ENCODE assay signal across 8 cellular contexts in genomic region chr4:77193511-77194236, GRCh38. TPM values are rescaled to one million over a fixed set of nuclear protein-coding genes. Genes with fewer than 3 reads are reported as not detected.
DNase-seq lines count a peak whose midpoint lies in the region; ATAC-seq and TF ChIP-seq lines count a peak whose summit lies in the region.

No MANE protein-coding gene starts in this region.

- H3K27me3 Mint-ChIP-seq in activated naive CD4-positive, alpha-beta T cell treated with anti-CD3 and anti-CD28 coated beads, Interleukin-2, amount 10 ng/mL, durations not matched to agents 7 days and 5 days: peaks cover 4% of the 10 kb centered on the region

- H3K4me3 Mint-ChIP-seq in activated naive CD4-positive, alpha-beta T cell treated with anti-CD3 and anti-CD28 coated beads, Interleukin-2, amount 10 ng/mL, durations not matched to agents 7 days and 5 days: peak overlapping the region; percentile 56

- TF ChIP-seq CTCF in stomach (IDR thresholded peaks at IDR 0.05) (no peak), WERI-Rb-1 (IDR thresholded peaks at IDR 0.05; ENCODE audit: low read depth, low read length) (no peak)

- peaks cover 22% of the 10 kb centered on the region for H3K4me1 Mint-ChIP-seq in activated naive CD4-positive, alpha-beta T cell treated with anti-CD3 and anti-CD28 coated beads, Interleukin-2, amount 10 ng/mL, durations not matched to agents 7 days and 5 days

- ATAC-seq in GM18508 (IDR thresholded peaks at IDR 0.05; ENCODE audit: insufficient read depth, unreplicated experiment) (peak; percentile 68), HG02884 (IDR thresholded peaks at IDR 0.05; ENCODE audit: unreplicated experiment) (peak; percentile 85)

- intact Hi-C loops in stomach (cut with DNase I; ENCODE audit: low total_unique reads): no loop called here

- H3K9me3 ChIP-seq in mononuclear cell (ENCODE audit: low read depth, low read length) (no peaks in the 10 kb centered on the region), stomach (no peaks in the 10 kb centered on the region), WERI-Rb-1 (ENCODE audit: severe bottlenecking) (no peaks in the 10 kb centered on the region)

- H3K4me1 ChIP-seq in mononuclear cell (ENCODE audit: insufficient read depth, low read length) (peaks cover 37% of the 10 kb centered on the region), stomach (no peaks in the 10 kb centered on the region)

- CTCF ChIA-PET in activated naive CD4-positive, alpha-beta T cell treated with anti-CD3 and anti-CD28 coated beads, Interleukin-2, amount 10 ng/mL, durations not matched to agents 7 days and 5 days (lab: Charles Lee): interaction anchor here (0.7 to 3.2 kb wide), 5 partner anchors 10 to 147 kb away, joined by 3 to 29 read pairs (median 3); no protein-coding TSS in a partner anchor

- H3K9me3 Mint-ChIP-seq in activated naive CD4-positive, alpha-beta T cell treated with anti-CD3 and anti-CD28 coated beads, Interleukin-2, amount 10 ng/mL, durations not matched to agents 7 days and 5 days: no peaks in the 10 kb centered on the region

- H3K27ac ChIP-seq in stomach (peak overlapping the region in 2 of 5 donors; percentile 41 to 44), WERI-Rb-1 (no peak overlapping the region)

- H3K36me3 Mint-ChIP-seq in activated naive CD4-positive, alpha-beta T cell treated with anti-CD3 and anti-CD28 coated beads, Interleukin-2, amount 10 ng/mL, durations not matched to agents 7 days and 5 days: no peaks in the 10 kb centered on the region

- WGBS in stomach, 5 donors: 73 to 78% (median 74%) methylated on average over 21 of the region's 21 CpGs

- peak overlapping the region; percentile 86 for H3K27ac Mint-ChIP-seq in activated naive CD4-positive, alpha-beta T cell treated with anti-CD3 and anti-CD28 coated beads, Interleukin-2, amount 10 ng/mL, durations not matched to agents 7 days and 5 days

- no peak for TF ChIP-seq POLR2A in stomach (IDR thresholded peaks at IDR 0.05)

- H3K27me3 ChIP-seq in mononuclear cell (ENCODE audit: insufficient read depth, low read length) (no peaks in the 10 kb centered on the region), stomach (peaks cover 0 to 3% (median 0%) of the 10 kb centered on the region in 3 donors), WERI-Rb-1 (ENCODE audit: insufficient read depth, low read depth, severe bottlenecking) (no peaks in the 10 kb centered on the region)

- TF ChIP-seq EP300 in stomach (IDR thresholded peaks at IDR 0.05): no peak

- H3K36me3 ChIP-seq in stomach (no peaks in the 10 kb centered on the region), WERI-Rb-1 (no peaks in the 10 kb centered on the region)

- DNase-seq in SKM-1 treated with dmso at 0.1 percent for 144 hours (lab: John Stamatoyannopoulos, UW; ENCODE audit: unreplicated experiment) (peak; percentile 84), stomach (peak; percentile 62), NCI-H2171 (lab: John Stamatoyannopoulos, UW) (no peak), WERI-Rb-1 (no peak)
- peak; percentile 84 for DNase-seq in activated naive CD4-positive, alpha-beta T cell treated with anti-CD3 and anti-CD28 coated beads, Interleukin-2, amount 10 ng/mL, durations not matched to agents 7 days and 5 days

- H3K4me3 ChIP-seq in mononuclear cell (ENCODE audit: low read length): peak overlapping the region; percentile 47
- peak overlapping the region in 3 of 4 donors; percentile 13 to 18 (median 14) for H3K4me3 ChIP-seq in stomach
- no peak overlapping the region for H3K4me3 ChIP-seq in WERI-Rb-1 (ENCODE audit: low read depth, low read length)

RNA-seq across cellular contexts. Expression of gene CCNG2, which starts 36.7 kb away (rescaled TPM):
- total RNA-seq in mononuclear cell (48.9 TPM), stomach (10 to 100 TPM in 4 of 5 donors, 1 to 10 TPM in 1; 1.2 to 62.8 (median 27.7) TPM)
- 10 to 100 TPM; 12.0 to 14.1 (median 12.7) TPM for polyA plus RNA-seq in stomach

Comparison
In these comparisons a context has a peak if more than half of its experiments do, and no peak if none do; other contexts are left out.
1. DNase-seq: peak in SKM-1 treated with dmso at 0.1 percent for 144 hours (single experiment), activated naive CD4-positive, alpha-beta T cell treated with anti-CD3 and anti-CD28 coated beads, Interleukin-2, amount 10 ng/mL, durations not matched to agents 7 days and 5 days (single experiment) and stomach (single experiment); none in NCI-H2171 (single experiment) and WERI-Rb-1 (single experiment).